Comparison of ENCODE assay signal across 8 cellular contexts in genomic region chr17:3003401-3004149, GRCh38. TPM values are rescaled to one million over a fixed set of nuclear protein-coding genes. Genes with fewer than 3 reads are reported as not detected.
DNase-seq lines count a peak whose midpoint lies in the region; ATAC-seq, FAIRE-seq and TF ChIP-seq lines count a peak whose summit lies in the region.

No MANE protein-coding gene starts in this region.

- no peak overlapping the region for H2BK15ac ChIP-seq in mesenchymal stem cell (ENCODE audit: low read depth, poor library complexity, severe bottlenecking)

- CTCF ChIA-PET in AG04450 (lab: Charles Lee): interaction anchor here (0.6 to 1.0 kb wide), 4 partner anchors 9 to 163 kb away, joined by 3 to 6 read pairs (median 4); no protein-coding TSS in a partner anchor

- H2AFZ ChIP-seq in astrocyte (ENCODE audit: low read depth, low read length) (peak overlapping the region; percentile 86), mesenchymal stem cell (ENCODE audit: low read depth, low read length) (no peak overlapping the region)

- H3K36me3 Mint-ChIP-seq in astrocyte (ENCODE audit: low read depth, unreplicated experiment): peaks cover 2% of the 10 kb centered on the region

- H3K27me3 ChIP-seq in AG04450 (ENCODE audit: control insufficient read depth, insufficient read depth, low read length) (no peaks in the 10 kb centered on the region), astrocyte (ENCODE audit: insufficient read depth, low read length) (no peaks in the 10 kb centered on the region), mesenchymal stem cell (ENCODE audit: control insufficient read depth in 1 of 2, insufficient read depth in 1 of 2, low read length in 2 of 2) (no peaks in the 10 kb centered on the region)

- no peak overlapping the region for H3K27ac Mint-ChIP-seq in astrocyte (ENCODE audit: unreplicated experiment)

- TF ChIP-seq CTCF in AG04450 (IDR thresholded peaks at IDR 0.05; ENCODE audit: low read depth, low read length) (no peak), astrocyte (IDR thresholded peaks at IDR 0.05; ENCODE audit: insufficient read depth, low read depth, low read length) (no peak)

- no peaks in the 10 kb centered on the region for H3K36me3 ChIP-seq in astrocyte (ENCODE audit: insufficient read depth, low read length)
- peaks cover 0 to 31% of the 10 kb centered on the region in 2 experiments for H3K36me3 ChIP-seq in mesenchymal stem cell (ENCODE audit: control insufficient read depth in 1 of 2, insufficient read depth in 2 of 2, low read depth in 1 of 2, low read length in 2 of 2)

- no peak overlapping the region for H2BK5ac ChIP-seq in mesenchymal stem cell (ENCODE audit: low read depth, low read length, poor library complexity, severe bottlenecking)

- DNase-seq in AG04450 (ENCODE audit: low read depth, low spot score): no peak
- DNase-seq in astrocyte (ENCODE audit: low read depth): no peak
- no peak for DNase-seq in mesenchymal stem cell
- no peak for DNase-seq in COR-L47 (lab: John Stamatoyannopoulos, UW)

- H4K91ac ChIP-seq in mesenchymal stem cell (ENCODE audit: low read length): no peak overlapping the region

- no peak overlapping the region for H2BK120ac ChIP-seq in mesenchymal stem cell (ENCODE audit: low read depth, low read length)

- no peak overlapping the region for H3K4ac ChIP-seq in mesenchymal stem cell (ENCODE audit: low read depth in 1 of 2, low read length in 2 of 2)

- no peak overlapping the region for H3K14ac ChIP-seq in mesenchymal stem cell (ENCODE audit: low read length in 2 of 2)

- H3K4me3 ChIP-seq in AG04450 (ENCODE audit: low read depth, low read length) (peak overlapping the region; percentile 18; the same call in 1 of the 2 replicates), astrocyte (ENCODE audit: insufficient read depth, low read depth, low read length) (peak overlapping the region; percentile 31), mesenchymal stem cell (ENCODE audit: insufficient read depth in 1 of 2, low read depth in 1 of 2, low read length in 2 of 2) (peak overlapping the region in 1 of 2 experiments; percentile 51)

- no peak overlapping the region for H3K4me3 Mint-ChIP-seq in astrocyte (ENCODE audit: unreplicated experiment)

- H2BK12ac ChIP-seq in mesenchymal stem cell (ENCODE audit: low read length in 2 of 2): no peak overlapping the region

- no peaks in the 10 kb centered on the region for H4K20me1 ChIP-seq in astrocyte (ENCODE audit: insufficient read depth, low read length)

- peak overlapping the region; percentile 89 for H3K27ac ChIP-seq in AG04450 (ENCODE audit: low read depth, low read length)
- peak overlapping the region; percentile 59 for H3K27ac ChIP-seq in astrocyte (ENCODE audit: low read depth, low read length)
- H3K27ac ChIP-seq in mesenchymal stem cell (ENCODE audit: low read length, poor library complexity, severe bottlenecking): peak overlapping the region; percentile 45

- 95% methylated on average over 19 of the region's 22 CpGs for WGBS in mesenchymal stem cell

- no peaks in the 10 kb centered on the region for H3K79me1 ChIP-seq in mesenchymal stem cell (replicated peaks; ENCODE audit: low read length, poor library complexity, severe bottlenecking)

- peaks cover 2% of the 10 kb centered on the region for H3K9me3 Mint-ChIP-seq in astrocyte (ENCODE audit: unreplicated experiment)

- peak overlapping the region in 1 of 2 experiments; percentile 50 for H3K18ac ChIP-seq in mesenchymal stem cell (ENCODE audit: low read depth in 1 of 2, low read length in 2 of 2)

- peaks cover 16% of the 10 kb centered on the region for H3K4me1 Mint-ChIP-seq in astrocyte (ENCODE audit: low read depth, unreplicated experiment)

- H2AK5ac ChIP-seq in mesenchymal stem cell (ENCODE audit: low read length, severe bottlenecking): peak overlapping the region; percentile 15

- H4K8ac ChIP-seq in mesenchymal stem cell (ENCODE audit: low read length): peak overlapping the region; percentile 33

- ATAC-seq in HG02973 (IDR thresholded peaks at IDR 0.05; ENCODE audit: unreplicated experiment) (peak; percentile 18), GM19463 (IDR thresholded peaks at IDR 0.05; ENCODE audit: unreplicated experiment) (no peak), HG03521 (IDR thresholded peaks at IDR 0.05; ENCODE audit: unreplicated experiment) (no peak), HG03520 (IDR thresholded peaks at IDR 0.05; ENCODE audit: unreplicated experiment) (no peak)

- FAIRE-seq in astrocyte (lab: Jason Lieb, UNC): no peak

- H3K23ac ChIP-seq in mesenchymal stem cell (ENCODE audit: low read length in 2 of 2): no peak overlapping the region

- no peaks in the 10 kb centered on the region; the same call in 1 of the 2 replicates for H3K9me3 ChIP-seq in AG04450 (ENCODE audit: control insufficient read depth, insufficient read depth, low read length)
- H3K9me3 ChIP-seq in astrocyte (ENCODE audit: insufficient read depth, low read depth, low read length): no peaks in the 10 kb centered on the region
- no peaks in the 10 kb centered on the region for H3K9me3 ChIP-seq in mesenchymal stem cell (ENCODE audit: control insufficient read depth, low read length)

- H3K9ac ChIP-seq in astrocyte (ENCODE audit: low read length): peak overlapping the region; percentile 63
- peak overlapping the region; percentile 68 for H3K9ac ChIP-seq in mesenchymal stem cell (ENCODE audit: low read length)

- H3K4me1 ChIP-seq in astrocyte (ENCODE audit: insufficient read depth, low read length): peaks cover 11% of the 10 kb centered on the region
- H3K4me1 ChIP-seq in mesenchymal stem cell (ENCODE audit: control insufficient read depth, insufficient read depth, low read depth, low read length): peaks cover 34% of the 10 kb centered on the region

- H3K79me2 ChIP-seq in astrocyte (ENCODE audit: insufficient read depth, low read length): no peaks in the 10 kb centered on the region

- POLR2A ChIA-PET in AG04450 (lab: Yijun Ruan, JAX): interaction anchor here (0.8 kb wide), 1 partner anchor 21 kb away, joined by 3 read pairs; no protein-coding TSS in a partner anchor

- H3K4me2 ChIP-seq in astrocyte (ENCODE audit: low read length): peak overlapping the region; percentile 75
- peak overlapping the region; percentile 29 for H3K4me2 ChIP-seq in mesenchymal stem cell (ENCODE audit: low read length, poor library complexity, severe bottlenecking)

- H3K27me3 Mint-ChIP-seq in astrocyte (ENCODE audit: low read depth, unreplicated experiment): peaks cover 16% of the 10 kb centered on the region

RNA-seq across cellular contexts. Expression of gene OR1D5, which starts 59.8 kb away (rescaled TPM):
- polyA plus RNA-seq in AG04450 (2011; rRNA removed): not detected in 2 replicates
- not detected in 2 replicates for polyA minus RNA-seq in AG04450 (2011; rRNA and poly(A)+ RNA removed)
- not detected in 2 replicates for total RNA-seq in astrocyte
- polyA plus RNA-seq in mesenchymal stem cell (2013, experiment 1 of 2): not detected
- polyA plus RNA-seq in mesenchymal stem cell (2013, experiment 2 of 2): not detected
